13 cellular contexts compared by ENCODE assay signal in the genomic region with DNA sequence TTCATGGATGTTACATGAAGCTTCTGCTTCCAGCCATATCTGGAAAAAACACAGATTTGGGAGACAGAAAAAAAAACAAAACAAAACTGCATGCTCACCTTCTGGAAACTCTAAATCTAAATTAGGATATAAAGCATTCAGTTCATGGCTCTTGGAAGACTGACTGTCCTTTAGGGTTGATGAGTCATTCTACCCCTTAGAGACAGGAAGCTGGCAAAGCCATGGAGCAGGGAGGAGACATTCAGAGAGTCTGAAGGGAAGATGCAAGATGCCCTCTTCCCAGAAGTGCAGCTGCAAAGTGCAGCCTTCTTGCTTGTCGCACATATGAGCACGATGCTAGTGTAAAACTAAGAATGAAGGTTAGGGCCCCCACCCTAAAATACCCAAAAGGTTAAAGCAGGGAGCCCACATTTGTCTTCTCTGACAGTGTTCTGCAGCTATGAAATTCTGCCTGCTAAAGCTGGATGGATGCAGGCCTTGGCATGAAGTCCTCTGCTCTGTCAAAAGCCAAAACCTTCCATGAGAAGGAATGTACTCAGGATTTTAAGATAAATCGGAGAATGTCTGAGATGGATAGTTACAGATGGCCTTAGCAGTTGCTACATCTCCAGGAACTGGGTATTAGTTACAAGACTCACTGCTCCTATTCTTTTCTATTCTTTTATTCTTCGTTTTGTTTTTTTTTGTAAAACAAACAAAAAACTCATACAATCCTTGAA.
DNase-seq lines count a peak whose midpoint lies in the region; ATAC-seq, FAIRE-seq and TF ChIP-seq lines count a peak whose summit lies in the region.
"Had no signal": no experiment of that assay in that cellular context is flagged by ENCODE, and none has a peak within 500 bp of the region (broad histone marks: within the 10 kb centered on the region; RNA-seq: fewer than 3 reads in every experiment).

No MANE protein-coding gene starts in this region.

- no peak for TF ChIP-seq POLR2A in IMR-90 (IDR thresholded peaks at IDR 0.05; ENCODE audit: low read depth, low read length)

- H3K9ac ChIP-seq in IMR-90 (ENCODE audit: low read depth, low read length) = no peak overlapping the region
- no peak overlapping the region for H3K9ac ChIP-seq in keratinocyte (ENCODE audit: control insufficient read depth, extremely low read depth, insufficient read depth, low read length)

- no peak overlapping the region for H3K27ac Mint-ChIP-seq in CD14-positive monocyte
- H3K27ac Mint-ChIP-seq in CD8-positive, alpha-beta memory T cell = no peak overlapping the region
- H3K27ac Mint-ChIP-seq: activated CD8-positive, alpha-beta T cell treated with anti-CD3 and anti-CD28 coated beads for 36 hours; activated naive CD8-positive, alpha-beta T cell; CD4-positive, alpha-beta T cell had no signal

- WGBS in IMR-90 (ENCODE audit: extremely low coverage in 2 of 2, insufficient read length in 1 of 2), 2 experiments = no CpG with 5 or more reads among the region's 4 CpGs

- H4K5ac ChIP-seq in IMR-90 (ENCODE audit: low read depth, low read length) = peak overlapping the region; percentile 77; the same call in 1 of the 2 replicates

- peak overlapping the region; percentile 77 for H2BK120ac ChIP-seq in IMR-90 (ENCODE audit: low read depth, low read length)

- H3K56ac ChIP-seq in IMR-90 (ENCODE audit: extremely low read depth, insufficient read depth, low read length) = peak overlapping the region; percentile 55

- H3K36me3 ChIP-seq in IMR-90 (ENCODE audit: control insufficient read depth, insufficient read depth, low read length) (no peaks in the 10 kb centered on the region), keratinocyte (ENCODE audit: control insufficient read depth in 2 of 2, extremely low read depth in 1 of 2, insufficient read depth in 2 of 2, low read length in 2 of 2) (no peaks in the 10 kb centered on the region)
- no peaks in the 10 kb centered on the region for H3K36me3 ChIP-seq in CD8-positive, alpha-beta memory T cell (ENCODE audit: insufficient read depth, low read length)
- H3K36me3 ChIP-seq: upper lobe of right lung had no signal

- H2AK9ac ChIP-seq in IMR-90 (replicated peaks; ENCODE audit: low read depth, low read length, poor library complexity) = no peak overlapping the region

- H2AK5ac ChIP-seq in IMR-90 (ENCODE audit: low read depth, low read length) = 0 out of 2 replicates have a peak overlapping the region, but pooled peaks have one; percentile 73

- H3K23ac ChIP-seq in IMR-90 (ENCODE audit: low read depth, low read length) = peak overlapping the region; percentile 46; the same call in 1 of the 2 replicates

- peak overlapping the region; percentile 67 for H3K14ac ChIP-seq in IMR-90 (replicated peaks; ENCODE audit: low read depth, low read length)

- DNase-seq in AG04450 (ENCODE audit: low read depth, low spot score) (no peak), IMR-90 (peak; percentile 69), astrocyte of the spinal cord (ENCODE audit: low read depth, low spot score) (peak; percentile 68), keratinocyte (ENCODE audit: low read depth, low spot score) (no peak), globus pallidus (ENCODE audit: low spot score) (no peak), CD14-positive monocyte (ENCODE audit: low spot score) (no peak)
- no peak for DNase-seq in CD8-positive, alpha-beta memory T cell
- DNase-seq: activated CD8-positive, alpha-beta T cell treated with anti-CD3 and anti-CD28 coated beads for 36 hours; CD4-positive, alpha-beta T cell; NCI-H510A; upper lobe of right lung had no signal

- no peaks in the 10 kb centered on the region for H3K27me3 ChIP-seq in AG04450 (ENCODE audit: control insufficient read depth, insufficient read depth, low read length)
- no peaks in the 10 kb centered on the region for H3K27me3 ChIP-seq in IMR-90 (ENCODE audit: control insufficient read depth, insufficient read depth, low read length)
- no peaks in the 10 kb centered on the region for H3K27me3 ChIP-seq in keratinocyte (ENCODE audit: control insufficient read depth, extremely low read depth, insufficient read depth, low read length)
- no peaks in the 10 kb centered on the region for H3K27me3 ChIP-seq in CD8-positive, alpha-beta memory T cell (ENCODE audit: insufficient read depth, low read length, poor library complexity, severe bottlenecking)
- H3K27me3 ChIP-seq: upper lobe of right lung had no signal

- peak overlapping the region; percentile 50; the same call in 1 of the 3 replicates for H2BK15ac ChIP-seq in IMR-90 (ENCODE audit: low read depth, low read length)

- peaks cover 7% of the 10 kb centered on the region; the same call in 1 of the 2 replicates for H4K20me1 ChIP-seq in IMR-90 (ENCODE audit: insufficient read depth, low read length)
- no peaks in the 10 kb centered on the region for H4K20me1 ChIP-seq in keratinocyte (ENCODE audit: control insufficient read depth, extremely low read depth, insufficient read depth, low read length)

- H2AFZ ChIP-seq in IMR-90 (replicated peaks; ENCODE audit: low read length, poor library complexity) (peak overlapping the region; percentile 26), keratinocyte (ENCODE audit: control insufficient read depth, low read length) (no peak overlapping the region)

- no TSS peak for BruUV-seq in IMR-90 (replicated peaks; lab: Mats Ljungman, UMichigan)

- no peak overlapping the region for H3K4me3 Mint-ChIP-seq in CD14-positive monocyte
- no peak overlapping the region for H3K4me3 Mint-ChIP-seq in CD8-positive, alpha-beta memory T cell
- H3K4me3 Mint-ChIP-seq: activated CD8-positive, alpha-beta T cell treated with anti-CD3 and anti-CD28 coated beads for 36 hours; activated naive CD8-positive, alpha-beta T cell; CD4-positive, alpha-beta T cell had no signal

- H3K4me1 ChIP-seq in IMR-90 (ENCODE audit: control insufficient read depth, insufficient read depth, low read length) = peaks cover 18% of the 10 kb centered on the region
- peaks cover 12% of the 10 kb centered on the region for H3K4me1 ChIP-seq in keratinocyte (ENCODE audit: control insufficient read depth, extremely low read depth, insufficient read depth, low read length)
- H3K4me1 ChIP-seq in CD8-positive, alpha-beta memory T cell (ENCODE audit: insufficient read depth, low read length) = no peaks in the 10 kb centered on the region

- POLR2A ChIA-PET in AG04450 (lab: Yijun Ruan, JAX) (no interaction called here), IMR-90 (lab: Charles Lee; ENCODE audit: unreplicated experiment) (no interaction called here)
- POLR2A ChIA-PET in CD8-positive, alpha-beta memory T cell (lab: Charles Lee) = no interaction called here

- peaks cover 0 to 8% (median 4%) of the 10 kb centered on the region in 3 donors for H3K27me3 Mint-ChIP-seq in CD14-positive monocyte (ENCODE audit: low read depth in 3 of 3)
- no peaks in the 10 kb centered on the region for H3K27me3 Mint-ChIP-seq in CD8-positive, alpha-beta memory T cell
- H3K27me3 Mint-ChIP-seq: activated CD8-positive, alpha-beta T cell treated with anti-CD3 and anti-CD28 coated beads for 36 hours; activated naive CD8-positive, alpha-beta T cell; CD4-positive, alpha-beta T cell had no signal

- H3K4me1 Mint-ChIP-seq in CD14-positive monocyte = peaks cover 5% of the 10 kb centered on the region
- no peaks in the 10 kb centered on the region for H3K4me1 Mint-ChIP-seq in CD8-positive, alpha-beta memory T cell

- H3K9me3 Mint-ChIP-seq in CD14-positive monocyte = no peaks in the 10 kb centered on the region
- no peaks in the 10 kb centered on the region for H3K9me3 Mint-ChIP-seq in CD8-positive, alpha-beta memory T cell
- H3K9me3 Mint-ChIP-seq: activated CD8-positive, alpha-beta T cell treated with anti-CD3 and anti-CD28 coated beads for 36 hours; CD4-positive, alpha-beta T cell had no signal

- no peaks in the 10 kb centered on the region for H3K36me3 Mint-ChIP-seq in CD14-positive monocyte
- H3K36me3 Mint-ChIP-seq in CD8-positive, alpha-beta memory T cell = peaks cover 0 to 2% (median 0%) of the 10 kb centered on the region in 3 donors

- TF ChIP-seq RAD21 in IMR-90 (IDR thresholded peaks at IDR 0.05; ENCODE audit: low read length) = no peak

- CTCF ChIA-PET in AG04450 (lab: Charles Lee) = interaction anchor here (0.6 to 2.5 kb wide), 3 partner anchors 16 to 54 kb away, joined by 3 to 14 read pairs (median 4); no protein-coding TSS in a partner anchor
- CTCF ChIA-PET in IMR-90 (lab: Yijun Ruan, JAX) = interaction anchor here (1.5 kb wide), 1 partner anchor 152 kb away, joined by 3 read pairs; the partner anchor contains the start of gene TACR1
- CTCF ChIA-PET in CD8-positive, alpha-beta memory T cell (lab: Charles Lee) = no interaction called here

- H3K4me3 ChIP-seq in AG04450 (ENCODE audit: low read depth, low read length) (no peak overlapping the region), IMR-90 (ENCODE audit: insufficient read depth, low read depth, low read length) (no peak overlapping the region), astrocyte of the spinal cord (ENCODE audit: low read depth, low read length) (no peak overlapping the region), keratinocyte (ENCODE audit: control insufficient read depth in 2 of 3, extremely low read depth in 1 of 3, insufficient read depth in 2 of 3, low read depth in 1 of 3, low read length in 3 of 3) (no peak overlapping the region)
- no peak overlapping the region for H3K4me3 ChIP-seq in CD8-positive, alpha-beta memory T cell (ENCODE audit: low read length)
- H3K4me3 ChIP-seq: upper lobe of right lung had no signal

- H4K8ac ChIP-seq in IMR-90 (ENCODE audit: low read depth in 2 of 2, low read length in 2 of 2) = peak overlapping the region; percentile 41 to 57

- peak overlapping the region; percentile 90 for H2BK5ac ChIP-seq in IMR-90 (ENCODE audit: low read depth, low read length, poor library complexity, severe bottlenecking)

- intact Hi-C loops in IMR-90 (cut with micrococcal nuclease) (no loop called here), CD14-positive monocyte (cut with micrococcal nuclease) (no loop called here)

- in situ Hi-C loops in IMR-90 (cut with MboI; ENCODE audit: low sequenced_read_pairs) = no loop called here
- in situ Hi-C loops in astrocyte of the spinal cord (cut with HindIII; ENCODE audit: low sequenced_read_pairs) = no loop called here

- dilution Hi-C loops in IMR-90 (cut with HindIII; ENCODE audit: low sequenced_read_pairs, unreplicated experiment) (no loop called here), keratinocyte (cut with MboI; ENCODE audit: extremely low pct_ligation_motif_present, low sequenced_read_pairs) (no loop called here)

- FAIRE-seq in keratinocyte (lab: Jason Lieb, UNC) = peak; percentile 34

- peak overlapping the region; percentile 84 for H3K4ac ChIP-seq in IMR-90 (ENCODE audit: low read depth, low read length)

- H3K9me3 ChIP-seq in AG04450 (ENCODE audit: control insufficient read depth, insufficient read depth, low read length) (no peaks in the 10 kb centered on the region), IMR-90 (ENCODE audit: control insufficient read depth, insufficient read depth, low read length) (no peaks in the 10 kb centered on the region), keratinocyte (ENCODE audit: control insufficient read depth, low read depth, low read length) (no peaks in the 10 kb centered on the region)
- H3K9me3 ChIP-seq in CD8-positive, alpha-beta memory T cell (ENCODE audit: low read length) = no peaks in the 10 kb centered on the region
- H3K9me3 ChIP-seq: upper lobe of right lung had no signal

- H2BK20ac ChIP-seq in IMR-90 (ENCODE audit: low read depth, low read length) = peak overlapping the region; percentile 87

- H3K18ac ChIP-seq in IMR-90 (ENCODE audit: low read depth, low read length) = peak overlapping the region; percentile 81; the same call in 1 of the 2 replicates

- H3K79me1 ChIP-seq in IMR-90 (ENCODE audit: low read depth in 1 of 2, low read length in 2 of 2) = no peaks in the 10 kb centered on the region

- H3K9me1 ChIP-seq in IMR-90 (ENCODE audit: insufficient read depth, low read length) = peaks cover 25% of the 10 kb centered on the region
- H3K9me1 ChIP-seq in keratinocyte (ENCODE audit: control insufficient read depth, extremely low read depth, insufficient read depth, low read length) = no peaks in the 10 kb centered on the region

- ATAC-seq in IMR-90 (ENCODE audit: low read depth) (peak; percentile 56), HG03521 (IDR thresholded peaks at IDR 0.05; ENCODE audit: unreplicated experiment) (no peak)
- ATAC-seq: activated CD8-positive, alpha-beta T cell treated with anti-CD3 and anti-CD28 coated beads for 36 hours; upper lobe of right lung had no signal

- H3K27ac ChIP-seq in AG04450 (ENCODE audit: low read depth, low read length) (peak overlapping the region; percentile 23), IMR-90 (ENCODE audit: insufficient read depth, low read length) (peak overlapping the region; percentile 61), keratinocyte (ENCODE audit: control insufficient read depth, insufficient read depth, low read length) (no peak overlapping the region)
- no peak overlapping the region for H3K27ac ChIP-seq in CD8-positive, alpha-beta memory T cell (ENCODE audit: low read depth, low read length)
- H3K27ac ChIP-seq: upper lobe of right lung had no signal

- TF ChIP-seq CTCF in AG04450 (IDR thresholded peaks at IDR 0.05; ENCODE audit: low read depth, low read length) = no peak
- no peak for TF ChIP-seq CTCF in IMR-90 (conservative IDR thresholded peaks at IDR 0.05; ENCODE audit: low read depth, low read length)
- TF ChIP-seq CTCF in astrocyte of the spinal cord (IDR thresholded peaks at IDR 0.05; ENCODE audit: low read depth, low read length) = no peak
- TF ChIP-seq CTCF in keratinocyte (optimal IDR thresholded peaks at IDR 0.05 in 1 of 3, IDR thresholded peaks at IDR 0.05 in 1 of 3, conservative IDR thresholded peaks at IDR 0.05 in 1 of 3; ENCODE audit: extremely low read depth in 1 of 3, insufficient read depth in 2 of 3, low read length in 3 of 3) = no peak
- no peak for TF ChIP-seq CTCF in CD14-positive monocyte (IDR thresholded peaks at IDR 0.05)

- peak overlapping the region; percentile 67; the same call in 1 of the 2 replicates for H3K4me2 ChIP-seq in IMR-90 (ENCODE audit: low read depth, low read length)
- peak overlapping the region; percentile 35 for H3K4me2 ChIP-seq in keratinocyte (ENCODE audit: control insufficient read depth, extremely low read depth, insufficient read depth, low read depth, low read length)

- no peaks in the 10 kb centered on the region for H3K79me2 ChIP-seq in keratinocyte (ENCODE audit: control insufficient read depth, insufficient read depth, low read length)

- peak overlapping the region; percentile 86 for H4K91ac ChIP-seq in IMR-90 (ENCODE audit: insufficient read depth, low read depth, low read length)

Comparison
In these comparisons a context has a peak if more than half of its experiments do, and no peak if none do; other contexts are left out.
1. DNase-seq: peak in IMR-90 (single experiment) and astrocyte of the spinal cord (single experiment); none in AG04450 (single experiment), keratinocyte (single experiment), globus pallidus (single experiment), CD14-positive monocyte (single experiment) and CD8-positive, alpha-beta memory T cell (0 of 5).
2. H3K27ac ChIP-seq: peak in AG04450 (single experiment) and IMR-90 (single experiment); none in keratinocyte (single experiment) and CD8-positive, alpha-beta memory T cell (single experiment).